Comparison of ENCODE assay signal across 7 cellular contexts in the genomic region with DNA sequence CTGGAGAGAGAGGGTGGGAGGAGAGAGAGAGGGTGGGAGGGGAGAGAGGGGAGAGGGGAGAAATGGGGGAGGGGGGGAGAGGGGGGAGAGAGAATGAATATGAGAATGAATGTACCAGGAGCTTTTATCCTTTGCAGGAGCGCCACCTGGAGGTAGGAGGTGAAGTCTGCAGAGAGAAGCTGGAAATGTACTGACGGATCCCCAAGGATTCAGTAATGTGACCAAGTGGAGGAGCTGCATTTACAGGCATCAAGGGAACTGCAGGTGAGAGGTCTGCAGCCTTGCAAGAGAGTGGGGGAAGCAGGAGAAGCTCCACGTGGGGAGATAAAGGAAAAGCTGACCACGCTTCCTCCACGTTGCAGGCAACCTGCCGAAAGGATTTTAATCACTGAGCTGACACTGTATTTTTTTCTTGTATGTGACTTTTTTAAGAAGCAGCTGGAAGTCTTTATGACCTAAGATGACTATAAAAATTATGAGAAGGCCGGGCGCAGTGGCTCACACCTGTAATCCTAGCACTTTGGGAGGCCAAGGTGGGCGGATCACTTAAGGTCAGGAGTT. TPM values are rescaled to one million over a fixed set of nuclear protein-coding genes. Genes with fewer than 3 reads are reported as not detected.
DNase-seq lines count a peak whose midpoint lies in the region; ATAC-seq and TF ChIP-seq lines count a peak whose summit lies in the region.

No MANE protein-coding gene starts in this region.

- H3K9me3 ChIP-seq in WERI-Rb-1 (ENCODE audit: severe bottlenecking) (peaks cover 2% of the 10 kb centered on the region), lower lobe of right lung (no peaks in the 10 kb centered on the region)

- H3K27ac Mint-ChIP-seq in central memory CD8-positive, alpha-beta T cell (ENCODE audit: low read depth): no peak overlapping the region

- no peaks in the 10 kb centered on the region for H3K9me3 Mint-ChIP-seq in central memory CD8-positive, alpha-beta T cell

- no peaks in the 10 kb centered on the region for H3K36me3 ChIP-seq in WERI-Rb-1
- H3K36me3 ChIP-seq in lower lobe of right lung: no peaks in the 10 kb centered on the region

- DNase-seq in GM04504 (ENCODE audit: low read depth) (peak; percentile 38), MV-4-11 (lab: John Stamatoyannopoulos, UW) (peak; percentile 49), WERI-Rb-1 (peak; percentile 69), lower lobe of right lung (peak; percentile 61)
- peak; percentile 12 to 26 for DNase-seq in central memory CD8-positive, alpha-beta T cell (ENCODE audit: low spot score in 2 of 2)
- DNase-seq in stimulated activated CD8-positive, alpha-beta memory T cell treated with anti-CD3 and anti-CD28 coated beads, Interleukin-15, amount 100 ng/mL, for 1 hour (ENCODE audit: low read depth): peak; percentile 27

- H3K27ac ChIP-seq in WERI-Rb-1 (no peak overlapping the region), lower lobe of right lung (no peak overlapping the region)

- peaks cover 5% of the 10 kb centered on the region for H3K4me1 Mint-ChIP-seq in central memory CD8-positive, alpha-beta T cell

- H3K4me3 ChIP-seq in WERI-Rb-1 (ENCODE audit: low read depth, low read length): no peak overlapping the region
- no peak overlapping the region for H3K4me3 ChIP-seq in lower lobe of right lung

- peaks cover 34% of the 10 kb centered on the region for H3K27me3 Mint-ChIP-seq in central memory CD8-positive, alpha-beta T cell

- ATAC-seq in central memory CD8-positive, alpha-beta T cell (replicated peaks; ENCODE audit: extremely low read depth, poor library complexity, severe bottlenecking): no peak
- ATAC-seq in lower lobe of right lung (peak; percentile 57 to 67), GM21619 (IDR thresholded peaks at IDR 0.05; ENCODE audit: unreplicated experiment) (no peak)

- H3K27me3 ChIP-seq in WERI-Rb-1 (ENCODE audit: insufficient read depth, low read depth, severe bottlenecking) (peaks cover 66% of the 10 kb centered on the region), lower lobe of right lung (ENCODE audit: low read depth) (peaks cover 11% of the 10 kb centered on the region)

- intact Hi-C loops in lower lobe of right lung (cut with DNase I): no loop called here

- H3K36me3 Mint-ChIP-seq in central memory CD8-positive, alpha-beta T cell (ENCODE audit: insufficient read depth): no peaks in the 10 kb centered on the region

- no peaks in the 10 kb centered on the region for H3K4me1 ChIP-seq in lower lobe of right lung

- no peak overlapping the region for H3K4me3 Mint-ChIP-seq in central memory CD8-positive, alpha-beta T cell

- TF ChIP-seq CTCF in WERI-Rb-1 (IDR thresholded peaks at IDR 0.05; ENCODE audit: low read depth, low read length) (peak; percentile 67), lower lobe of right lung (IDR thresholded peaks at IDR 0.05) (peak; percentile 60)

RNA-seq across cellular contexts. Expression of a gene that starts 33.7 kb away (rescaled TPM):
- 1.7 TPM for total RNA-seq in lower lobe of right lung

RNA-seq across cellular contexts. Expression of a gene that starts 38.6 kb away (rescaled TPM):
- total RNA-seq in lower lobe of right lung: 2.2 TPM

RNA-seq across cellular contexts. Expression of a gene that starts 51.2 kb away (rescaled TPM):
- total RNA-seq in lower lobe of right lung: not detected

Comparison
In these comparisons a context has a peak if more than half of its experiments do, and no peak if none do; other contexts are left out.
1. DNase-seq: peak in every context shown above with its lines; median percentile 69 in WERI-Rb-1; 61 in lower lobe of right lung; 49 in MV-4-11; 38 in GM04504; 27 in stimulated activated CD8-positive, alpha-beta memory T cell treated with anti-CD3 and anti-CD28 coated beads, Interleukin-15, amount 100 ng/mL, for 1 hour; 19 in central memory CD8-positive, alpha-beta T cell.
2. ATAC-seq: peak in lower lobe of right lung (2 of 2); none in central memory CD8-positive, alpha-beta T cell (single experiment) and GM21619 (single experiment).